ENCODE assay signal across 27 cellular contexts in the genomic region with DNA sequence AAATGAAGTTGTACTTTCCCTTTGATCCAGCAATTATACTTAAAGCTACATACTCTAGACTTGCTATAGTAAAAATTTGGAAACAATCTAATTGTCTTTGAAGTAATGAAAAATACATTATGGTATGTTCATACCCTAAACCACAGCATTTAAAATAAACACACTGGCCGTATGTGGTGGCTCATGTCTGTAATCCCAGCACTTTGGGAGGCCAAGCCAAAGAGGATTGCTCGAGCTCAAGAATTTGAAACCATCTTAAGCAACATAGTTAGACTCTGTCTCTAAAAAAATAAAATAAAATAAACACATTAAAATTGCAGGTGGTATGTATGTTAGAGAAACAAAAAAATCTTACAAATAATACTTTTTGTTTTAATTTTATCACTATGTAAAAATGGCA.
"Had no signal": no experiment of that assay in that cellular context is flagged by ENCODE, and none has a peak within 500 bp of the region (broad histone marks: within the 10 kb centered on the region; RNA-seq: fewer than 3 reads in every experiment).

No MANE protein-coding gene starts in this region.

- FAIRE-seq: islet of Langerhans had no signal

- H3K79me2 ChIP-seq: parathyroid adenoma had no signal

- H3K27ac ChIP-seq: gastroesophageal sphincter, neutrophil, parathyroid adenoma, thyroid gland had no signal

- H3K4me1 ChIP-seq: gastroesophageal sphincter, parathyroid adenoma, thyroid gland had no signal

- H3K4me1 Mint-ChIP-seq: activated naive CD8-positive, alpha-beta T cell treated with anti-CD3 and anti-CD28 coated beads, Interleukin-2, amount 10 ng/mL, durations not matched to agents 7 days and 5 days; brain had no signal

- H3K27ac Mint-ChIP-seq: activated CD4-positive, alpha-beta memory T cell treated with anti-CD3 and anti-CD28 coated beads for 36 hours; activated naive CD4-positive, alpha-beta T cell treated with anti-CD3 and anti-CD28 coated beads for 36 hours; activated naive CD8-positive, alpha-beta T cell treated with anti-CD3 and anti-CD28 coated beads, Interleukin-2, amount 10 ng/mL, durations not matched to agents 7 days and 5 days; activated T-cell treated with anti-CD3 and anti-CD28 coated beads, Interleukin-2, amount 50 U/mL, for 72 hours; brain; nephron; stimulated activated naive CD8-positive, alpha-beta T cell treated with anti-CD3 and anti-CD28 coated beads, Interleukin-15, Interleukin-2, amounts not matched to agents 100 ng/mL and 50 ng/mL, for 24 hours had no signal

- H3K4me3 Mint-ChIP-seq: activated CD4-positive, alpha-beta memory T cell treated with anti-CD3 and anti-CD28 coated beads for 36 hours; activated naive CD4-positive, alpha-beta T cell treated with anti-CD3 and anti-CD28 coated beads for 36 hours; activated naive CD8-positive, alpha-beta T cell treated with anti-CD3 and anti-CD28 coated beads, Interleukin-2, amount 10 ng/mL, durations not matched to agents 7 days and 5 days; activated T-cell treated with anti-CD3 and anti-CD28 coated beads, Interleukin-2, amount 50 U/mL, for 72 hours; brain; nephron; stimulated activated naive CD8-positive, alpha-beta T cell treated with anti-CD3 and anti-CD28 coated beads, Interleukin-15, Interleukin-2, amounts not matched to agents 100 ng/mL and 50 ng/mL, for 24 hours had no signal

- H3K36me3 Mint-ChIP-seq: activated CD4-positive, alpha-beta memory T cell treated with anti-CD3 and anti-CD28 coated beads for 36 hours; activated naive CD8-positive, alpha-beta T cell treated with anti-CD3 and anti-CD28 coated beads, Interleukin-2, amount 10 ng/mL, durations not matched to agents 7 days and 5 days; brain had no signal

- DNase-seq: activated CD4-positive, alpha-beta memory T cell treated with anti-CD3 and anti-CD28 coated beads for 36 hours; activated CD4-positive, alpha-beta T cell treated with anti-CD3 and anti-CD28 coated beads for 48 hours; activated CD4-positive, CD25-positive, alpha-beta regulatory T cell; activated effector memory CD4-positive, alpha-beta T cell treated with Interleukin-2 at 50 U/mL for 16 hours; activated naive CD4-positive, alpha-beta T cell treated with anti-CD3 and anti-CD28 coated beads for 36 hours; activated naive CD8-positive, alpha-beta T cell treated with anti-CD3 and anti-CD28 coated beads, Interleukin-2, amount 10 ng/mL, durations not matched to agents 7 days and 5 days; activated T-cell treated with anti-CD3 and anti-CD28 coated beads, Interleukin-2, amount 50 U/mL, for 72 hours; amygdala; caudate nucleus; dermis blood vessel endothelial cell; effector CD8-positive, alpha-beta T cell; head of caudate nucleus; hypothalamus; left ventricle myocardium superior; mammary epithelial cell; right cardiac atrium; stimulated activated CD4-positive, alpha-beta T cell treated with anti-CD3 and anti-CD28 coated beads, Interleukin-12 subunit alpha, Interleukin-12 subunit beta, amount 100 ng/mL, for 4 hours; substantia nigra; T-helper 9 cell; thyroid gland had no signal

- H3K9me3 Mint-ChIP-seq: activated CD4-positive, alpha-beta memory T cell treated with anti-CD3 and anti-CD28 coated beads for 36 hours; activated naive CD4-positive, alpha-beta T cell treated with anti-CD3 and anti-CD28 coated beads for 36 hours; brain; nephron; stimulated activated naive CD8-positive, alpha-beta T cell treated with anti-CD3 and anti-CD28 coated beads, Interleukin-15, Interleukin-2, amounts not matched to agents 100 ng/mL and 50 ng/mL, for 24 hours had no signal

- H3K9ac ChIP-seq: parathyroid adenoma had no signal

- H3K4me3 ChIP-seq: gastroesophageal sphincter, thyroid gland had no signal

- H3K27me3 Mint-ChIP-seq: activated CD4-positive, alpha-beta memory T cell treated with anti-CD3 and anti-CD28 coated beads for 36 hours; activated naive CD8-positive, alpha-beta T cell treated with anti-CD3 and anti-CD28 coated beads, Interleukin-2, amount 10 ng/mL, durations not matched to agents 7 days and 5 days; brain; stimulated activated naive CD8-positive, alpha-beta T cell treated with anti-CD3 and anti-CD28 coated beads, Interleukin-15, Interleukin-2, amounts not matched to agents 100 ng/mL and 50 ng/mL, for 24 hours had no signal

- ATAC-seq: activated T-cell treated with anti-CD3 and anti-CD28 coated beads, Interleukin-2, amount 50 U/mL, for 72 hours; gastroesophageal sphincter; left ventricle myocardium superior; right cardiac atrium had no signal

- H3K27me3 ChIP-seq: gastroesophageal sphincter, neutrophil, thyroid gland had no signal

- H3K36me3 ChIP-seq: gastroesophageal sphincter, neutrophil, thyroid gland had no signal

- H3K9me3 ChIP-seq: gastroesophageal sphincter, neutrophil, thyroid gland had no signal

- H2AFZ ChIP-seq: parathyroid adenoma had no signal
